In the genomic region with DNA sequence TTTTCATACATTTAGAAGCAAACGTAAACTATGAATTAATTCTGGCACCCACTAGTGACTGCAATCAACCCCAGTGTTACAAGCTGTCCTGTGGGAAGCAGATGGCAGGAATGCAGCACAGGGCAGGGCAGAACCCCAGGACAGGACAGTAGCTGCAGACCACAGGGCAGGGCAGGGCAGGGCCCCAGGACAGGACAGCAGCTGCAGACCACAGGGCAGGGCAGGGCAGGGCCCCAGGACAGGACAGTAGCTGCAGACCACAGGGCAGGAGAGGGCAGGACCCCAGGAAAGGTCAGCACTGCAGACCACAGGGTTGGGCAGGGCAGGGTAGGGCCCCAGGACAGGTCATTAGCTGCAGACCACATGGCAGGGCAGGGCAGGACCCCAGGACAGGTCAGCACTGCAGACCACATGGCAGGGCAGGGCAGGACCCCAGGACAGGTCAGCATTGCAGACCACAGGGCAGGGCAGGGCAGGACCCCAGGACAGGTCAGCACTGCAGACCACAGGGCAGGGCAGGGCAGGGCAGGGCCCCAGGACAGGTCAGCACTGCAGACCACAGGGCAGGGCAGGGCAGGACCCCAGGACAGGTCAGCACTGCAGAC, we compare ENCODE assay signal across 1 cellular context. TPM values are rescaled to one million over a fixed set of nuclear protein-coding genes. Genes with fewer than 3 reads are reported as not detected.
"Had no signal": no experiment of that assay in that cellular context is flagged by ENCODE, and none has a peak within 500 bp of the region (broad histone marks: within the 10 kb centered on the region; RNA-seq: fewer than 3 reads in every experiment).

No MANE protein-coding gene starts in this region.

RNA-seq across cellular contexts. Expression of a gene that starts 24.9 kb away (rescaled TPM):
- total RNA-seq: body of pancreas had no signal
